Comparison of ENCODE assay signal across 18 cellular contexts in genomic region chr3:192847918-192848317, GRCh38.
DNase-seq lines count a peak whose midpoint lies in the region; TF ChIP-seq lines count a peak whose summit lies in the region.
"Had no signal": no experiment of that assay in that cellular context is flagged by ENCODE, and none has a peak within 500 bp of the region (broad histone marks: within the 10 kb centered on the region; RNA-seq: fewer than 3 reads in every experiment).

No MANE protein-coding gene starts in this region.

- no peak overlapping the region for H3K18ac ChIP-seq in mesenchymal stem cell (ENCODE audit: low read depth in 1 of 2, low read length in 2 of 2)

- H3K4me3 ChIP-seq in AG10803 (ENCODE audit: low read length) (no peak overlapping the region), HEK293 (ENCODE audit: low read depth, low read length) (no peak overlapping the region), astrocyte of the spinal cord (ENCODE audit: low read depth, low read length) (no peak overlapping the region), mesenchymal stem cell (ENCODE audit: insufficient read depth in 1 of 2, low read depth in 1 of 2, low read length in 2 of 2) (no peak overlapping the region), stomach (no peak overlapping the region), spleen (no peak overlapping the region)
- H3K4me3 ChIP-seq: HAP-1, mucosa of descending colon, right lobe of liver had no signal

- H3K4ac ChIP-seq in mesenchymal stem cell (ENCODE audit: low read depth in 1 of 2, low read length in 2 of 2) = no peak overlapping the region

- no peak overlapping the region for H4K91ac ChIP-seq in mesenchymal stem cell (ENCODE audit: low read length)

- no peak for TF ChIP-seq EP300 in stomach (IDR thresholded peaks at IDR 0.05)

- TF ChIP-seq POLR2A in stomach (IDR thresholded peaks at IDR 0.05) (no peak), spleen (IDR thresholded peaks at IDR 0.05) (no peak)

- CTCF ChIA-PET in HEK293 (lab: Yijun Ruan, JAX) = interaction anchor here (0.6 kb wide), 1 partner anchor 274 kb away, joined by 3 read pairs; no protein-coding TSS in a partner anchor

- POLR2A ChIA-PET in HEK293 (lab: Yijun Ruan, JAX) = no interaction called here

- intact Hi-C loops in stomach (cut with DNase I; ENCODE audit: low total_unique reads) = no loop called here
- intact Hi-C loops in spleen (cut with DNase I; ENCODE audit: low total_unique reads) = no loop called here

- H2BK12ac ChIP-seq in mesenchymal stem cell (ENCODE audit: low read length in 2 of 2) = no peak overlapping the region

- H3K9ac ChIP-seq in mesenchymal stem cell (ENCODE audit: low read length) = no peak overlapping the region

- H3K36me3 ChIP-seq in HEK293 (ENCODE audit: control insufficient read depth in 2 of 2, insufficient read depth in 1 of 2, low read length in 2 of 2) = no peaks in the 10 kb centered on the region
- no peaks in the 10 kb centered on the region for H3K36me3 ChIP-seq in mesenchymal stem cell (ENCODE audit: control insufficient read depth in 1 of 2, insufficient read depth in 2 of 2, low read depth in 1 of 2, low read length in 2 of 2)
- no peaks in the 10 kb centered on the region for H3K36me3 ChIP-seq in stomach
- no peaks in the 10 kb centered on the region for H3K36me3 ChIP-seq in spleen
- H3K36me3 ChIP-seq: HAP-1, right lobe of liver had no signal

- H3K4me1 ChIP-seq in HEK293 (ENCODE audit: control insufficient read depth, insufficient read depth, low read length) (peaks cover 22% of the 10 kb centered on the region), mesenchymal stem cell (ENCODE audit: control insufficient read depth, insufficient read depth, low read depth, low read length) (peaks cover 12% of the 10 kb centered on the region), stomach (peaks cover 20 to 58% (median 31%) of the 10 kb centered on the region in 4 donors), spleen (peaks cover 0 to 21% (median 10%) of the 10 kb centered on the region in 6 donors)

- H2BK120ac ChIP-seq in mesenchymal stem cell (ENCODE audit: low read depth, low read length) = no peak overlapping the region

- H3K27me3 ChIP-seq in mesenchymal stem cell (ENCODE audit: control insufficient read depth in 1 of 2, insufficient read depth in 1 of 2, low read length in 2 of 2) (no peaks in the 10 kb centered on the region), stomach (peaks cover 0 to 4% (median 0%) of the 10 kb centered on the region in 3 donors), spleen (replicated peaks in 1 of 7) (no peaks in the 10 kb centered on the region)
- H3K27me3 ChIP-seq: right lobe of liver had no signal

- H3K27ac ChIP-seq in HEK293 (ENCODE audit: extremely low read depth, low read depth, low read length) = no peak overlapping the region
- H3K27ac ChIP-seq in mesenchymal stem cell (ENCODE audit: low read length, poor library complexity, severe bottlenecking) = peak overlapping the region; percentile 25
- no peak overlapping the region for H3K27ac ChIP-seq in stomach
- H3K27ac ChIP-seq in spleen = no peak overlapping the region
- H3K27ac ChIP-seq: right lobe of liver had no signal

- H3K79me1 ChIP-seq in mesenchymal stem cell (replicated peaks; ENCODE audit: low read length, poor library complexity, severe bottlenecking) = peaks cover 34% of the 10 kb centered on the region

- H3K4me2 ChIP-seq in mesenchymal stem cell (ENCODE audit: low read length, poor library complexity, severe bottlenecking) = no peak overlapping the region

- DNase-seq in AG10803 (ENCODE audit: low read depth) = peak; percentile 87
- DNase-seq in astrocyte of the spinal cord (ENCODE audit: low read depth, low spot score) = peak; percentile 42
- peak; percentile 65 for DNase-seq in mesenchymal stem cell
- no peak for DNase-seq in stomach
- DNase-seq in NCI-H146 (lab: John Stamatoyannopoulos, UW) = no peak
- DNase-seq in spleen = no peak
- DNase-seq in SHP77 (lab: John Stamatoyannopoulos, UW) = no peak
- DNase-seq: activated CD8-positive, alpha-beta memory T cell treated with anti-CD3 and anti-CD28 coated beads for 24 hours; Calu3; mucosa of descending colon; NCI-H187; NCI-H226; occipital lobe; right lobe of liver; stimulated activated CD4-positive, alpha-beta T cell treated with anti-CD3 and anti-CD28 coated beads, Interleukin-1b, Interleukin-23, amount 100 ng/mL, for 48 hours; substantia nigra had no signal

- no peak overlapping the region for H2AK5ac ChIP-seq in mesenchymal stem cell (ENCODE audit: low read length, severe bottlenecking)

- H3K23ac ChIP-seq in mesenchymal stem cell (ENCODE audit: low read length in 2 of 2) = no peak overlapping the region

- H3K9me3 ChIP-seq in HEK293 (ENCODE audit: control insufficient read depth, insufficient read depth, low read depth, low read length) (no peaks in the 10 kb centered on the region), mesenchymal stem cell (ENCODE audit: control insufficient read depth, low read length) (no peaks in the 10 kb centered on the region), stomach (no peaks in the 10 kb centered on the region), spleen (no peaks in the 10 kb centered on the region)
- H3K9me3 ChIP-seq: HAP-1, mucosa of descending colon, right lobe of liver had no signal

- no peak overlapping the region for H2BK5ac ChIP-seq in mesenchymal stem cell (ENCODE audit: low read depth, low read length, poor library complexity, severe bottlenecking)

- TF ChIP-seq CTCF in AG10803 (conservative IDR thresholded peaks at IDR 0.05; ENCODE audit: low read length) (no peak), HEK293 (tag by site-specific recombination; IDR thresholded peaks at IDR 0.05) (no peak), astrocyte of the spinal cord (IDR thresholded peaks at IDR 0.05; ENCODE audit: low read depth, low read length) (no peak), stomach (IDR thresholded peaks at IDR 0.05) (no peak), spleen (IDR thresholded peaks at IDR 0.05 in 8 of 11, conservative IDR thresholded peaks at IDR 0.05 in 3 of 11) (no peak)

- no peak overlapping the region for H4K8ac ChIP-seq in mesenchymal stem cell (ENCODE audit: low read length)

- whole genome bisulfite sequencing in mesenchymal stem cell = 0% methylated on average over 1 of the region's 3 CpGs
- 22 to 50% (median 28%) methylated on average over 3 of the region's 3 CpGs for WGBS in stomach, 5 donors
- WGBS in spleen, 5 donors = 64 to 81% (median 76%) methylated on average over 3 of the region's 3 CpGs

- in situ Hi-C loops in astrocyte of the spinal cord (cut with HindIII; ENCODE audit: low sequenced_read_pairs) = no loop called here

- H2BK15ac ChIP-seq in mesenchymal stem cell (ENCODE audit: low read depth, poor library complexity, severe bottlenecking) = no peak overlapping the region

- H3K14ac ChIP-seq in mesenchymal stem cell (ENCODE audit: low read length in 2 of 2) = no peak overlapping the region

- H2AFZ ChIP-seq in mesenchymal stem cell (ENCODE audit: low read depth, low read length) = no peak overlapping the region

TF ChIP-seq in HEK293, 187 proteins besides CTCF, POLR2A, EP300 and RAD21 (continues in another document):
- TF ChIP-seq, protein P1, sequence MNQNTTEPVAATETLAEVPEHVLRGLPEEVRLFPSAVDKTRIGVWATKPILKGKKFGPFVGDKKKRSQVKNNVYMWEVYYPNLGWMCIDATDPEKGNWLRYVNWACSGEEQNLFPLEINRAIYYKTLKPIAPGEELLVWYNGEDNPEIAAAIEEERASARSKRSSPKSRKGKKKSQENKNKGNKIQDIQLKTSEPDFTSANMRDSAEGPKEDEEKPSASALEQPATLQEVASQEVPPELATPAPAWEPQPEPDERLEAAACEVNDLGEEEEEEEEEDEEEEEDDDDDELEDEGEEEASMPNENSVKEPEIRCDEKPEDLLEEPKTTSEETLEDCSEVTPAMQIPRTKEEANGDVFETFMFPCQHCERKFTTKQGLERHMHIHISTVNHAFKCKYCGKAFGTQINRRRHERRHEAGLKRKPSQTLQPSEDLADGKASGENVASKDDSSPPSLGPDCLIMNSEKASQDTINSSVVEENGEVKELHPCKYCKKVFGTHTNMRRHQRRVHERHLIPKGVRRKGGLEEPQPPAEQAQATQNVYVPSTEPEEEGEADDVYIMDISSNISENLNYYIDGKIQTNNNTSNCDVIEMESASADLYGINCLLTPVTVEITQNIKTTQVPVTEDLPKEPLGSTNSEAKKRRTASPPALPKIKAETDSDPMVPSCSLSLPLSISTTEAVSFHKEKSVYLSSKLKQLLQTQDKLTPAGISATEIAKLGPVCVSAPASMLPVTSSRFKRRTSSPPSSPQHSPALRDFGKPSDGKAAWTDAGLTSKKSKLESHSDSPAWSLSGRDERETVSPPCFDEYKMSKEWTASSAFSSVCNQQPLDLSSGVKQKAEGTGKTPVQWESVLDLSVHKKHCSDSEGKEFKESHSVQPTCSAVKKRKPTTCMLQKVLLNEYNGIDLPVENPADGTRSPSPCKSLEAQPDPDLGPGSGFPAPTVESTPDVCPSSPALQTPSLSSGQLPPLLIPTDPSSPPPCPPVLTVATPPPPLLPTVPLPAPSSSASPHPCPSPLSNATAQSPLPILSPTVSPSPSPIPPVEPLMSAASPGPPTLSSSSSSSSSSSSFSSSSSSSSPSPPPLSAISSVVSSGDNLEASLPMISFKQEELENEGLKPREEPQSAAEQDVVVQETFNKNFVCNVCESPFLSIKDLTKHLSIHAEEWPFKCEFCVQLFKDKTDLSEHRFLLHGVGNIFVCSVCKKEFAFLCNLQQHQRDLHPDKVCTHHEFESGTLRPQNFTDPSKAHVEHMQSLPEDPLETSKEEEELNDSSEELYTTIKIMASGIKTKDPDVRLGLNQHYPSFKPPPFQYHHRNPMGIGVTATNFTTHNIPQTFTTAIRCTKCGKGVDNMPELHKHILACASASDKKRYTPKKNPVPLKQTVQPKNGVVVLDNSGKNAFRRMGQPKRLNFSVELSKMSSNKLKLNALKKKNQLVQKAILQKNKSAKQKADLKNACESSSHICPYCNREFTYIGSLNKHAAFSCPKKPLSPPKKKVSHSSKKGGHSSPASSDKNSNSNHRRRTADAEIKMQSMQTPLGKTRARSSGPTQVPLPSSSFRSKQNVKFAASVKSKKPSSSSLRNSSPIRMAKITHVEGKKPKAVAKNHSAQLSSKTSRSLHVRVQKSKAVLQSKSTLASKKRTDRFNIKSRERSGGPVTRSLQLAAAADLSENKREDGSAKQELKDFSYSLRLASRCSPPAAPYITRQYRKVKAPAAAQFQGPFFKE (tag by site-specific recombination; IDR thresholded peaks at IDR 0.05; ENCODE audit: borderline replicate concordance) = no peak
- TF ChIP-seq ZNF560 (tag by site-specific recombination; IDR thresholded peaks at IDR 0.05; ENCODE audit: borderline replicate concordance) = no peak
- no peak for TF ChIP-seq ZNF416 (tag by site-specific recombination; IDR thresholded peaks at IDR 0.05)

Comparison
In these comparisons a context has a peak if more than half of its experiments do, and no peak if none do; other contexts are left out.
1. DNase-seq: peak in AG10803 (single experiment), astrocyte of the spinal cord (single experiment) and mesenchymal stem cell (single experiment); none in stomach (single experiment), NCI-H146 (single experiment), spleen (single experiment) and SHP77 (0 of 2).